In genomic region chr7:112383671-112384417, GRCh38 we compare ENCODE assay signal across 9 cellular contexts.
DNase-seq lines count a peak whose midpoint lies in the region; ATAC-seq lines count a peak whose summit lies in the region.
"Had no signal": no experiment of that assay in that cellular context is flagged by ENCODE, and none has a peak within 500 bp of the region (broad histone marks: within the 10 kb centered on the region; RNA-seq: fewer than 3 reads in every experiment).

No MANE protein-coding gene starts in this region.

- peak overlapping the region; percentile 57 for H2AFZ ChIP-seq in neuronal stem cell (ENCODE audit: low read length)

- H2AK5ac ChIP-seq in neuronal stem cell (ENCODE audit: low read depth, low read length), result no peak overlapping the region

- no peaks in the 10 kb centered on the region for H3K4me1 Mint-ChIP-seq in immature natural killer cell

- no peak overlapping the region for H2BK15ac ChIP-seq in neuronal stem cell (ENCODE audit: low read length)

- no peak overlapping the region for H3K4me3 Mint-ChIP-seq in immature natural killer cell
- H3K4me3 Mint-ChIP-seq: T-helper 1 cell treated with Interleukin-12 subunit alpha and Interleukin-12 subunit beta and Interleukin-4 antibody, amounts not matched to agents 30 μg/mL and 1 μg/mL, for 36 hours had no signal

- H3K4ac ChIP-seq in neuronal stem cell (ENCODE audit: low read length), result no peak overlapping the region

- peaks cover 0 to 9% (median 3%) of the 10 kb centered on the region in 3 donors for H3K27me3 Mint-ChIP-seq in immature natural killer cell (ENCODE audit: low read depth in 3 of 3)

- no peak overlapping the region for H3K4me3 ChIP-seq in neuronal stem cell (ENCODE audit: low read length in 2 of 2)

- H4K91ac ChIP-seq in neuronal stem cell (ENCODE audit: low read depth, low read length, poor library complexity), result no peak overlapping the region

- no peaks in the 10 kb centered on the region for H3K4me1 ChIP-seq in neuronal stem cell (ENCODE audit: control insufficient read depth in 2 of 2, insufficient read depth in 1 of 2, low read depth in 1 of 2, low read length in 2 of 2)

- H3K4me2 ChIP-seq in neuronal stem cell (ENCODE audit: insufficient read depth, low read length, poor library complexity, severe bottlenecking), result no peak overlapping the region

- H2BK12ac ChIP-seq in neuronal stem cell (ENCODE audit: low read length), result no peak overlapping the region

- no peak overlapping the region for H3K27ac ChIP-seq in neuronal stem cell (replicated peaks; ENCODE audit: low read length)

- H3K36me3 Mint-ChIP-seq in immature natural killer cell, result no peaks in the 10 kb centered on the region

- peaks cover 0 to 2% of the 10 kb centered on the region in 2 donors for H3K9me3 ChIP-seq in neuronal stem cell (replicated peaks in 1 of 2; ENCODE audit: control insufficient read depth in 2 of 2, insufficient read depth in 1 of 2, low read depth in 1 of 2, low read length in 2 of 2)

- H3K36me3 ChIP-seq in neuronal stem cell (replicated peaks in 1 of 2; ENCODE audit: control insufficient read depth in 2 of 2, insufficient read depth in 2 of 2, low read length in 2 of 2), result no peaks in the 10 kb centered on the region

- no CpG with 5 or more reads among the region's 11 CpGs for WGBS in neuronal stem cell (ENCODE audit: extremely low coverage in 2 of 2, insufficient read length in 2 of 2, insufficient replicate concordance in 1 of 2), 2 donors

- no peak overlapping the region for H3K18ac ChIP-seq in neuronal stem cell (ENCODE audit: low read length)

- no peak overlapping the region for H2BK120ac ChIP-seq in neuronal stem cell (ENCODE audit: low read depth, low read length)

- H3K23ac ChIP-seq in neuronal stem cell (ENCODE audit: low read depth, low read length, poor library complexity), result no peak overlapping the region

- H4K8ac ChIP-seq in neuronal stem cell (ENCODE audit: low read depth, low read length), result no peak overlapping the region

- ATAC-seq in HG03442 (IDR thresholded peaks at IDR 0.05; ENCODE audit: unreplicated experiment), result peak; percentile 64
- ATAC-seq in GM21786 (IDR thresholded peaks at IDR 0.05; ENCODE audit: unreplicated experiment), result no peak

- DNase-seq in NCI-H345 (lab: John Stamatoyannopoulos, UW), result peak; percentile 38
- DNase-seq in NCI-H345 treated with DMSO at 0.1 percent for 48 hours (lab: John Stamatoyannopoulos, UW; ENCODE audit: unreplicated experiment), result no peak
- DNase-seq in astrocyte of the hippocampus (ENCODE audit: low read depth, low spot score), result peak; percentile 30
- DNase-seq in neuronal stem cell (ENCODE audit: low spot score), result peak; percentile 5
- no peak for DNase-seq in NCI-H510A (lab: John Stamatoyannopoulos, UW)
- no peak for DNase-seq in immature natural killer cell

- no peak overlapping the region for H3K14ac ChIP-seq in neuronal stem cell (ENCODE audit: low read length)

- no peak overlapping the region for H2BK5ac ChIP-seq in neuronal stem cell (ENCODE audit: low read length)

- no peaks in the 10 kb centered on the region for H3K9me3 Mint-ChIP-seq in immature natural killer cell

- H3K27ac Mint-ChIP-seq in immature natural killer cell, result no peak overlapping the region
- H3K27ac Mint-ChIP-seq: T-helper 1 cell treated with Interleukin-12 subunit alpha and Interleukin-12 subunit beta and Interleukin-4 antibody, amounts not matched to agents 30 μg/mL and 1 μg/mL, for 36 hours had no signal

- H3K9ac ChIP-seq in neuronal stem cell (ENCODE audit: low read depth, low read length, poor library complexity), result no peak overlapping the region

- H3K79me1 ChIP-seq in neuronal stem cell (ENCODE audit: low read depth, low read length), result peaks cover 1% of the 10 kb centered on the region

- no peaks in the 10 kb centered on the region for H3K27me3 ChIP-seq in neuronal stem cell (ENCODE audit: control insufficient read depth in 3 of 3, insufficient read depth in 3 of 3, low read depth in 1 of 3, low read length in 3 of 3)

Comparison
In these comparisons a context has a peak if more than half of its experiments do, and no peak if none do; other contexts are left out.
1. DNase-seq: peak in NCI-H345 (single experiment), astrocyte of the hippocampus (single experiment) and neuronal stem cell (single experiment); none in NCI-H345 treated with DMSO at 0.1 percent for 48 hours (single experiment), NCI-H510A (single experiment) and immature natural killer cell (0 of 3).